In the genomic region with DNA sequence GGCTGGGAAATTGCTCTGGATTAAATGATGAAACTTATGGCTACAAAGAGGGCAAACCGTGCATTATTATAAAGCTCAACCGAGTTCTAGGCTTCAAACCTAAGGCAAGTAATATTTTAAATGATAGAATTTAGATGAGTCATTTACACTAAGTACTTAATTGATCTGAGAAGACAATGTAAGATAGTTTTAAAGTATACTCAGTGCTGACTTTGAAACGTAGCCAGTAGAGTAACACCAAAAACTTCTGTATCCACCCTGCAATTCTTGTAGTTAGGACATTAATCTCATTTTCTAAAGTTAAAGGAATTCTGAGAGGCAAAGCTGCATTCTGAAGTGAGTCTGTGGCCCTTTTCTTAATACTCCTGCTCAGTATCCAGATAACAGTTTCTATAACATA, we compare ENCODE assay signal across 22 cellular contexts.
"Had no signal": no experiment of that assay in that cellular context is flagged by ENCODE, and none has a peak within 500 bp of the region (broad histone marks: within the 10 kb centered on the region; RNA-seq: fewer than 3 reads in every experiment).

No MANE protein-coding gene starts in this region.

- H3K27ac ChIP-seq: adrenal gland, Peyer's patch, RWPE1, SJCRH30, WERI-Rb-1 had no signal

- H3K4me1 ChIP-seq: SJCRH30 had no signal

- H3K4me2 ChIP-seq: SK-N-SH had no signal

- H3K9me3 Mint-ChIP-seq: activated naive CD8-positive, alpha-beta T cell treated with anti-CD3 and anti-CD28 coated beads, Interleukin-2, amount 10 ng/mL, durations not matched to agents 7 days and 5 days; central memory CD8-positive, alpha-beta T cell had no signal

- H3K27me3 ChIP-seq: adrenal gland, Peyer's patch, SJCRH30 had no signal

- H3K4me1 Mint-ChIP-seq: activated naive CD8-positive, alpha-beta T cell treated with anti-CD3 and anti-CD28 coated beads, Interleukin-2, amount 10 ng/mL, durations not matched to agents 7 days and 5 days; central memory CD8-positive, alpha-beta T cell had no signal

- H3K9me2 ChIP-seq: SK-N-SH had no signal

- H3K27me3 Mint-ChIP-seq: activated naive CD8-positive, alpha-beta T cell treated with anti-CD3 and anti-CD28 coated beads, Interleukin-2, amount 10 ng/mL, durations not matched to agents 7 days and 5 days; central memory CD8-positive, alpha-beta T cell had no signal

- H3K9ac ChIP-seq: SK-N-SH had no signal

- H3K27ac Mint-ChIP-seq: activated CD8-positive, alpha-beta T cell treated with anti-CD3 and anti-CD28 coated beads, Interleukin-2, amount 10 ng/mL, durations not matched to agents 7 days and 5 days; activated naive CD8-positive, alpha-beta T cell treated with anti-CD3 and anti-CD28 coated beads, Interleukin-2, amount 10 ng/mL, durations not matched to agents 7 days and 5 days had no signal

- H3K4me3 Mint-ChIP-seq: activated CD8-positive, alpha-beta T cell treated with anti-CD3 and anti-CD28 coated beads, Interleukin-2, amount 10 ng/mL, durations not matched to agents 7 days and 5 days; activated naive CD8-positive, alpha-beta T cell treated with anti-CD3 and anti-CD28 coated beads, Interleukin-2, amount 10 ng/mL, durations not matched to agents 7 days and 5 days; central memory CD8-positive, alpha-beta T cell had no signal

- DNase-seq: activated CD4-positive, alpha-beta T cell treated with anti-CD3 and anti-CD28 coated beads for 4 hours; activated CD8-positive, alpha-beta memory T cell treated with anti-CD3 and anti-CD28 coated beads, Interleukin-2, amount 50 U/mL, for 48 hours; activated CD8-positive, alpha-beta T cell treated with anti-CD3 and anti-CD28 coated beads, Interleukin-2, amount 10 ng/mL, durations not matched to agents 7 days and 5 days; activated naive CD4-positive, alpha-beta T cell treated with anti-CD3 and anti-CD28 coated beads, Interleukin-2, amount 50 U/mL, for 16 hours; activated naive CD8-positive, alpha-beta T cell treated with anti-CD3 and anti-CD28 coated beads, Interleukin-2, amount 10 ng/mL, durations not matched to agents 7 days and 5 days; activated T-cell treated with anti-CD3 and anti-CD28 coated beads, Interleukin-2, amount 50 U/mL, for 1 hour; adrenal gland; anterior cingulate cortex; NCI-H1048; NCI-H146; NCI-H187 treated with DMSO at 0.1 percent for 48 hours; NCI-H2081 treated with DMSO at 0.1 percent for 48 hours; NCI-H446; NCI-H524; Peyer's patch; Right ventricle myocardium superior; SJCRH30; SK-N-SH; T-helper 1 cell; WERI-Rb-1 had no signal

- ATAC-seq: activated CD8-positive, alpha-beta T cell treated with anti-CD3 and anti-CD28 coated beads, Interleukin-2, amount 10 ng/mL, durations not matched to agents 7 days and 5 days had no signal

- H3K9me3 ChIP-seq: adrenal gland, Peyer's patch, SJCRH30, SK-N-SH had no signal

- H3K4me3 ChIP-seq: adrenal gland, Peyer's patch, SJCRH30 had no signal
